Comparison of ENCODE assay signal across 22 cellular contexts in genomic region chr1:154964359-154964758, GRCh38. TPM values are rescaled to one million over a fixed set of nuclear protein-coding genes. Genes with fewer than 3 reads are reported as not detected.
DNase-seq lines count a peak whose midpoint lies in the region; ATAC-seq and TF ChIP-seq lines count a peak whose summit lies in the region.
"Had no signal": no experiment of that assay in that cellular context is flagged by ENCODE, and none has a peak within 500 bp of the region (broad histone marks: within the 10 kb centered on the region; RNA-seq: fewer than 3 reads in every experiment).

No MANE protein-coding gene starts in this region.

- H3K27me3 Mint-ChIP-seq in endodermal cell (ENCODE audit: insufficient read depth): no peaks in the 10 kb centered on the region
- no peaks in the 10 kb centered on the region for H3K27me3 Mint-ChIP-seq in stimulated activated naive B cell treated with anti-CD40 and anti-IgM and Interleukin-4, amounts not matched to agents 10 μg/mL and 1 μg/mL and 100 μg/mL, for 72 hours

- H3K36me3 ChIP-seq in cardiac muscle cell (peaks cover 12% of the 10 kb centered on the region), Panc1 (ENCODE audit: control insufficient read depth, insufficient read depth, low read length) (peaks cover 20% of the 10 kb centered on the region), endodermal cell (ENCODE audit: control insufficient read depth, insufficient read depth, low read length) (peaks cover 67% of the 10 kb centered on the region)
- H3K36me3 ChIP-seq: ovary had no signal

- H3K4me1 ChIP-seq in cardiac muscle cell (ENCODE audit: low read depth) (peaks cover 16% of the 10 kb centered on the region), Panc1 (ENCODE audit: control insufficient read depth, insufficient read depth, low read length) (peaks cover 43% of the 10 kb centered on the region), endodermal cell (ENCODE audit: control insufficient read depth, insufficient read depth, low read length) (no peaks in the 10 kb centered on the region)

- no peaks in the 10 kb centered on the region for H3K9me3 Mint-ChIP-seq in endodermal cell
- H3K9me3 Mint-ChIP-seq in stimulated activated naive B cell treated with anti-CD40 and anti-IgM and Interleukin-4, amounts not matched to agents 10 μg/mL and 1 μg/mL and 100 μg/mL, for 72 hours: no peaks in the 10 kb centered on the region
- H3K9me3 Mint-ChIP-seq: activated T-cell treated with anti-CD3 and anti-CD28 coated beads, Interleukin-2, amount 50 U/mL, for 72 hours had no signal

- peak overlapping the region; percentile 52 for H3K27ac Mint-ChIP-seq in endodermal cell
- H3K27ac Mint-ChIP-seq in stimulated activated naive B cell treated with anti-CD40 and anti-IgM and Interleukin-4, amounts not matched to agents 10 μg/mL and 1 μg/mL and 100 μg/mL, for 72 hours: peak overlapping the region; percentile 20
- H3K27ac Mint-ChIP-seq: activated T-cell treated with anti-CD3 and anti-CD28 coated beads, Interleukin-2, amount 50 U/mL, for 72 hours had no signal

- intact Hi-C loops in cardiac septum (cut with DNase I) (no loop called here), Panc1 (cut with micrococcal nuclease; ENCODE audit: unreplicated experiment) (no loop called here)

- ATAC-seq in Panc1: no peak
- ATAC-seq in stimulated activated naive B cell treated with anti-CD40 and anti-IgM and Interleukin-4, amounts not matched to agents 10 μg/mL and 1 μg/mL and 100 μg/mL, for 72 hours (replicated peaks): no peak
- no peak for ATAC-seq in HG02852 (IDR thresholded peaks at IDR 0.05; ENCODE audit: unreplicated experiment)
- ATAC-seq: activated T-cell treated with anti-CD3 and anti-CD28 coated beads, Interleukin-2, amount 50 U/mL, for 72 hours; esophagus mucosa; gastrocnemius medialis had no signal

- H3K27me3 ChIP-seq in cardiac muscle cell (no peaks in the 10 kb centered on the region), Panc1 (ENCODE audit: control insufficient read depth, insufficient read depth, low read length) (no peaks in the 10 kb centered on the region), endodermal cell (ENCODE audit: control insufficient read depth, insufficient read depth, low read length, poor library complexity, severe bottlenecking) (no peaks in the 10 kb centered on the region)
- H3K27me3 ChIP-seq: ascending aorta, gastrocnemius medialis, ovary, right atrium auricular region, transverse colon had no signal

- in situ Hi-C loops in Panc1 (cut with HindIII; ENCODE audit: low pct_unique_long_range_greater_than_20kb, low sequenced_read_pairs): no loop called here

- CTCF ChIA-PET in Panc1 (lab: Charles Lee): no interaction called here

- WGBS in endodermal cell (ENCODE audit: insufficient coverage in 1 of 2, insufficient read length in 1 of 2), 2 experiments: 98 to 100% methylated on average over 6 of the region's 6 CpGs

- H3K4me3 ChIP-seq in cardiac muscle cell (no peak overlapping the region), Panc1 (ENCODE audit: low read depth in 2 of 2, low read length in 2 of 2) (no peak overlapping the region), endodermal cell (ENCODE audit: low read length) (no peak overlapping the region), foreskin fibroblast (ENCODE audit: low read depth in 1 of 2, low read length in 2 of 2) (no peak overlapping the region)
- H3K4me3 ChIP-seq: ascending aorta, gastrocnemius medialis, ovary, right atrium auricular region, transverse colon had no signal

- POLR2A ChIA-PET in Panc1 (lab: Charles Lee): interaction anchor here (0.6 kb wide), 1 partner anchor 56 kb away, joined by 4 read pairs; no protein-coding TSS in a partner anchor

- peaks cover 28% of the 10 kb centered on the region for H3K4me1 Mint-ChIP-seq in endodermal cell
- H3K4me1 Mint-ChIP-seq in stimulated activated naive B cell treated with anti-CD40 and anti-IgM and Interleukin-4, amounts not matched to agents 10 μg/mL and 1 μg/mL and 100 μg/mL, for 72 hours: peaks cover 20 to 53% of the 10 kb centered on the region in 2 donors

- H3K9ac ChIP-seq in endodermal cell (ENCODE audit: extremely low read depth, low read length, poor library complexity, severe bottlenecking): no peak overlapping the region

- peak overlapping the region; percentile 36 for H3K27ac ChIP-seq in cardiac muscle cell
- H3K27ac ChIP-seq in Panc1 (ENCODE audit: low read length): peak overlapping the region; percentile 8; the same call in 1 of the 2 replicates
- H3K27ac ChIP-seq in endodermal cell (ENCODE audit: low read depth, low read length): no peak overlapping the region
- H3K27ac ChIP-seq: ascending aorta, C4-2B, ovary, right atrium auricular region, transverse colon had no signal

- DNase-seq in cardiac muscle cell (ENCODE audit: low read depth in 1 of 2, low spot score in 1 of 2): no peak
- DNase-seq in cardiac septum (ENCODE audit: low spot score): no peak
- DNase-seq in Panc1 (ENCODE audit: low read depth, low spot score): no peak
- no peak for DNase-seq in endodermal cell
- no peak for DNase-seq in stimulated activated naive B cell treated with anti-CD40 and anti-IgM and Interleukin-4, amounts not matched to agents 10 μg/mL and 1 μg/mL and 100 μg/mL, for 72 hours
- no peak for DNase-seq in NCI-H446 (lab: John Stamatoyannopoulos, UW)
- no peak for DNase-seq in foreskin fibroblast
- DNase-seq: activated naive CD4-positive, alpha-beta T cell treated with anti-CD3 and anti-CD28 coated beads, Interleukin-2, amount 50 U/mL, for 16 hours; activated T-cell treated with anti-CD3 and anti-CD28 coated beads, Interleukin-2, amount 50 U/mL, for 72 hours; gastrocnemius medialis; hypothalamus; NCI-H1417 treated with DMSO at 0.1 percent for 48 hours; NCI-H524; stimulated activated CD4-positive, alpha-beta T cell treated with anti-CD3 and anti-CD28 coated beads, Interleukin-4, amount 100 ng/mL, for 24 hours; T-helper 9 cell; transverse colon had no signal

- H3K4me3 Mint-ChIP-seq in endodermal cell: no peak overlapping the region
- no peak overlapping the region for H3K4me3 Mint-ChIP-seq in stimulated activated naive B cell treated with anti-CD40 and anti-IgM and Interleukin-4, amounts not matched to agents 10 μg/mL and 1 μg/mL and 100 μg/mL, for 72 hours
- H3K4me3 Mint-ChIP-seq: activated T-cell treated with anti-CD3 and anti-CD28 coated beads, Interleukin-2, amount 50 U/mL, for 72 hours had no signal

- TF ChIP-seq CTCF in cardiac muscle cell (IDR thresholded peaks at IDR 0.05; ENCODE audit: low read depth, low read length) (no peak), Panc1 (IDR thresholded peaks at IDR 0.05) (no peak), endodermal cell (conservative IDR thresholded peaks at IDR 0.05) (no peak), foreskin fibroblast (IDR thresholded peaks at IDR 0.05; ENCODE audit: low read depth, low read length) (no peak)

- no peaks in the 10 kb centered on the region for H3K9me3 ChIP-seq in cardiac muscle cell (ENCODE audit: low read depth)
- H3K9me3 ChIP-seq in Panc1 (ENCODE audit: control insufficient read depth, insufficient read depth, low read depth, low read length): no peaks in the 10 kb centered on the region
- H3K9me3 ChIP-seq in endodermal cell (ENCODE audit: control insufficient read depth, low read length): no peaks in the 10 kb centered on the region
- H3K9me3 ChIP-seq: ascending aorta, gastrocnemius medialis, ovary, right atrium auricular region, transverse colon had no signal

- peaks cover 60% of the 10 kb centered on the region for H3K36me3 Mint-ChIP-seq in endodermal cell (ENCODE audit: low read depth)
- H3K36me3 Mint-ChIP-seq in stimulated activated naive B cell treated with anti-CD40 and anti-IgM and Interleukin-4, amounts not matched to agents 10 μg/mL and 1 μg/mL and 100 μg/mL, for 72 hours: peaks cover 40 to 52% of the 10 kb centered on the region in 2 donors

- BruUV-seq in Panc1 (replicated peaks; lab: Mats Ljungman, UMichigan): no TSS peak

RNA-seq across cellular contexts. Expression of gene PYGO2, which starts 2.8 kb away (rescaled TPM):
- total RNA-seq in cardiac muscle cell (45.6 and 48.0 TPM in 2 replicates), cardiac septum (16.9 TPM), Panc1 (2021; ENCODE audit: unreplicated experiment) (41.1 TPM), endodermal cell (10 to 100 TPM; 33.4 to 40.4 TPM)
- 45.3 and 49.2 TPM in 2 replicates for polyA plus RNA-seq in cardiac muscle cell
- 27.3 TPM for polyA plus RNA-seq in Panc1 (2012; ENCODE audit: insufficient read length)
- 35.0 TPM for polyA plus RNA-seq in endodermal cell (2013, experiment 1 of 2)
- polyA plus RNA-seq in endodermal cell (2013, experiment 2 of 2): 32.2 TPM

RNA-seq across cellular contexts. Expression of gene SHC1, which starts 6.2 kb away (rescaled TPM):
- 80.0 and 80.3 TPM in 2 replicates for total RNA-seq in cardiac muscle cell
- 66.8 and 70.7 TPM in 2 replicates for polyA plus RNA-seq in cardiac muscle cell
- 70.5 TPM for total RNA-seq in cardiac septum
- 373 TPM for total RNA-seq in Panc1 (2021; ENCODE audit: unreplicated experiment)
- 479 TPM for polyA plus RNA-seq in Panc1 (2012; ENCODE audit: insufficient read length)
- total RNA-seq in endodermal cell: 100 to 1,000 TPM; 157 to 231 TPM
- polyA plus RNA-seq in endodermal cell (2013, experiment 1 of 2): 134 TPM
- 135 TPM for polyA plus RNA-seq in endodermal cell (2013, experiment 2 of 2)

RNA-seq across cellular contexts. Expression of gene PBXIP1, which starts 8.5 kb away (rescaled TPM):
- 155 and 161 TPM in 2 replicates for total RNA-seq in cardiac muscle cell
- 93.7 and 108 TPM in 2 replicates for polyA plus RNA-seq in cardiac muscle cell
- 49.1 TPM for total RNA-seq in cardiac septum
- 40.7 TPM for total RNA-seq in Panc1 (2021; ENCODE audit: unreplicated experiment)
- polyA plus RNA-seq in Panc1 (2012; ENCODE audit: insufficient read length): 64.9 TPM
- total RNA-seq in endodermal cell: 10 to 100 TPM; 42.5 to 61.3 TPM
- polyA plus RNA-seq in endodermal cell (2013, experiment 1 of 2): 38.9 TPM
- polyA plus RNA-seq in endodermal cell (2013, experiment 2 of 2): 39.4 TPM

RNA-seq across cellular contexts. Expression of gene CKS1B, which starts 10.1 kb away (rescaled TPM):
- 52.9 and 96.5 TPM in 2 replicates for total RNA-seq in cardiac muscle cell
- polyA plus RNA-seq in cardiac muscle cell: 157 and 337 TPM in 2 replicates
- 16.0 TPM for total RNA-seq in cardiac septum
- 212 TPM for total RNA-seq in Panc1 (2021; ENCODE audit: unreplicated experiment)
- 156 TPM for polyA plus RNA-seq in Panc1 (2012; ENCODE audit: insufficient read length)
- total RNA-seq in endodermal cell: 100 to 1,000 TPM; 145 to 229 TPM
- 355 TPM for polyA plus RNA-seq in endodermal cell (2013, experiment 1 of 2)
- 371 TPM for polyA plus RNA-seq in endodermal cell (2013, experiment 2 of 2)

RNA-seq across cellular contexts. Expression of gene FLAD1, which starts 18.8 kb away (rescaled TPM):
- total RNA-seq in cardiac muscle cell: 34.3 and 39.7 TPM in 2 replicates
- 59.2 and 60.8 TPM in 2 replicates for polyA plus RNA-seq in cardiac muscle cell
- 22.2 TPM for total RNA-seq in cardiac septum
- 72.8 TPM for total RNA-seq in Panc1 (2021; ENCODE audit: unreplicated experiment)
- polyA plus RNA-seq in Panc1 (2012; ENCODE audit: insufficient read length): 61.9 TPM
- 10 to 100 TPM; 61.9 to 65.0 TPM for total RNA-seq in endodermal cell
- polyA plus RNA-seq in endodermal cell (2013, experiment 1 of 2): 54.8 TPM
- 47.4 TPM for polyA plus RNA-seq in endodermal cell (2013, experiment 2 of 2)
